In genomic region chr14:49852351-49853157, GRCh38 we compare ENCODE assay signal across 8 cellular contexts. TPM values are rescaled to one million over a fixed set of nuclear protein-coding genes. Genes with fewer than 3 reads are reported as not detected.
DNase-seq lines count a peak whose midpoint lies in the region; ATAC-seq and TF ChIP-seq lines count a peak whose summit lies in the region.

Gene NEMF (minus strand): TSS chr14:49852788. CDS start chr14:49852753, 35 bp downstream.

- no peaks in the 10 kb centered on the region for H3K27me3 ChIP-seq in kidney epithelial cell (ENCODE audit: control insufficient read depth, insufficient read depth, low read length)

- DNase-seq in AG09319 (ENCODE audit: extremely low read depth, low read depth) (peak; percentile 62), NCI-H2227 treated with DMSO at 0.1 percent for 48 hours (lab: John Stamatoyannopoulos, UW) (peak; percentile 98), cerebellar cortex (ENCODE audit: low spot score) (peak; percentile 93), kidney epithelial cell (ENCODE audit: low read depth) (peak; percentile 47)
- DNase-seq in activated CD4-positive, CD25-positive, alpha-beta regulatory T cell treated with anti-CD3 and anti-CD28 coated beads, Interleukin-2, amount 50 U/mL, for 16 hours (ENCODE audit: low read depth, low spot score), result peak; percentile 77
- peak; percentile 48 to 73 for DNase-seq in stimulated activated CD4-positive, alpha-beta T cell treated with anti-CD3 and anti-CD28 coated beads, Interleukin-15, amount 100 ng/mL, for 48 hours (ENCODE audit: low read depth in 2 of 2)

- H3K36me3 ChIP-seq in kidney epithelial cell (ENCODE audit: control insufficient read depth, insufficient read depth, low read length), result no peaks in the 10 kb centered on the region

- peak; percentile 86 for ATAC-seq in GM18907 (IDR thresholded peaks at IDR 0.05; ENCODE audit: unreplicated experiment)
- ATAC-seq in HG03175 (IDR thresholded peaks at IDR 0.05; ENCODE audit: unreplicated experiment), result peak; percentile 80

- TF ChIP-seq CTCF in AG09319 (IDR thresholded peaks at IDR 0.05; ENCODE audit: low read depth, low read length) (peak; percentile 80), kidney epithelial cell (IDR thresholded peaks at IDR 0.05; ENCODE audit: insufficient read depth, low read length, poor library complexity, severe bottlenecking) (peak; percentile 81)

- peak within 1 kb of the TSS; percentile 100 for H3K4me3 ChIP-seq in kidney epithelial cell (ENCODE audit: low read depth, low read length)

RNA-seq across cellular contexts. Expression of gene NEMF, which starts in this region (rescaled TPM):
- total RNA-seq in kidney epithelial cell, result 34.3 and 61.5 TPM in 2 replicates

Comparison
In these comparisons a context has a peak if more than half of its experiments do, and no peak if none do; other contexts are left out.
1. Peak in every context shown above with its lines: DNase-seq, ATAC-seq and H3K4me3 ChIP-seq.
2. DNase-seq: peak in every context shown above with its lines; median percentile 98 in NCI-H2227 treated with DMSO at 0.1 percent for 48 hours; 93 in cerebellar cortex; 77 in activated CD4-positive, CD25-positive, alpha-beta regulatory T cell treated with anti-CD3 and anti-CD28 coated beads, Interleukin-2, amount 50 U/mL, for 16 hours; 62 in AG09319; 60 in stimulated activated CD4-positive, alpha-beta T cell treated with anti-CD3 and anti-CD28 coated beads, Interleukin-15, amount 100 ng/mL, for 48 hours; 47 in kidney epithelial cell.